ENCODE assay signal across 21 cellular contexts in the genomic region with DNA sequence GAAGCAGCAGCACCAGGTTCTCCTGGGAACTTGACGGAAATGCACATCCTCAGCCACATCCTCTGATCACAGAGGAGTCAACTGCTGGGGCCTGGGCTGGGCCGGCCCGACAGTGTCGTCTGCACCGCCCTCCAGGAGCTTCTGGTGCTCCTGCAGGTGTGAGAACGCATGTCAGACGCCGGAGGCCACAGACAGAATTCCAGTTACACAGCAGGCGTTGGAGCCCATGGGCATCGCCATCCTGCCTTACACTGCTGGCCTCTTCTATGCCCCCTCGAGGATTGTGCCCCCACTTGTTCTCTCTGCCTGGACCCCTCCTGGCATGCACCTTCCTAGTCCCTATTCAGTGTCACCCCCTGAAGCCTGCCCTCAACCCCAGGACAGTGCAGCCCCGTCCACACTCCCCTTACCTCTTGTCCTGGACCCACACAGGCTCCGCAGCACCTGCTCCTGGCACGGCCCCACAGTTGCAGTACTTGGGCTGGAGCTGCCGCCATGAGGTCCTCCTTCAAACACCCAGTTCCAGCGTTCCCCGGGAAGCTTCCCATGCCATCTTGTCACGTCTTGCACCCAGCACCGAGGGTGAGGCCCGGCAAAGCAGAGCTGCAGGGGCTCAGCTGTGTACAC. TPM values are rescaled to one million over a fixed set of nuclear protein-coding genes. Genes with fewer than 3 reads are reported as not detected.
DNase-seq lines count a peak whose midpoint lies in the region; ATAC-seq and TF ChIP-seq lines count a peak whose summit lies in the region.
"Had no signal": no experiment of that assay in that cellular context is flagged by ENCODE, and none has a peak within 500 bp of the region (broad histone marks: within the 10 kb centered on the region; RNA-seq: fewer than 3 reads in every experiment).

No MANE protein-coding gene starts in this region.

- no peak for DNase-seq in activated CD4-positive, alpha-beta T cell treated with anti-CD3 and anti-CD28 coated beads for 36 hours
- no peak for DNase-seq in activated CD4-positive, alpha-beta T cell treated with anti-CD3 and anti-CD28 coated beads, Interleukin-2, amount 50 U/mL, for 4 hours
- DNase-seq in stimulated activated naive CD8-positive, alpha-beta T cell treated with anti-CD3 and anti-CD28 coated beads, Interleukin-15, amount 100 ng/mL, for 72 hours, result no peak
- no peak for DNase-seq in stimulated activated naive CD8-positive, alpha-beta T cell treated with anti-CD3 and anti-CD28 coated beads, Interleukin-15, Interleukin-2, amounts not matched to agents 100 U/mL and 50 U/mL, for 24 hours
- DNase-seq in chondrocyte (ENCODE audit: low spot score) (peak; percentile 68), NCI-H2196 (lab: John Stamatoyannopoulos, UW; ENCODE audit: unreplicated experiment) (no peak), middle frontal gyrus (ENCODE audit: extremely low spot score, low spot score) (no peak)
- no peak for DNase-seq in stimulated activated naive B cell treated with anti-CD40 and anti-IgM and Interleukin-4, amounts not matched to agents 10 μg/mL and 1 μg/mL and 100 μg/mL, for 72 hours
- DNase-seq: AML-193; Calu3; CD4-positive, alpha-beta memory T cell; DMS79; NCI-H1092 treated with DMSO at 0.1 percent for 48 hours; NCI-H1436 treated with DMSO at 0.1 percent for 48 hours; NCI-H1930; NCI-H2227 treated with DMSO at 0.1 percent for 48 hours; NCI-H510A treated with DMSO at 0.1 percent for 48 hours; NCI-H748 treated with DMSO at 0.1 percent for 48 hours; RPMI8226; SIG-M5; SK-N-SH had no signal

- H3K36me3 Mint-ChIP-seq in activated CD4-positive, alpha-beta T cell treated with anti-CD3 and anti-CD28 coated beads for 36 hours (ENCODE audit: low read depth), result peaks cover 13% of the 10 kb centered on the region
- peaks cover 14% of the 10 kb centered on the region for H3K36me3 Mint-ChIP-seq in chondrocyte (ENCODE audit: low read depth)
- H3K36me3 Mint-ChIP-seq in stimulated activated naive B cell treated with anti-CD40 and anti-IgM and Interleukin-4, amounts not matched to agents 10 μg/mL and 1 μg/mL and 100 μg/mL, for 72 hours, result peaks cover 43 to 62% of the 10 kb centered on the region in 2 donors

- no peak overlapping the region for H3K4me3 Mint-ChIP-seq in activated CD4-positive, alpha-beta T cell treated with anti-CD3 and anti-CD28 coated beads for 36 hours
- no peak overlapping the region for H3K4me3 Mint-ChIP-seq in stimulated activated naive CD8-positive, alpha-beta T cell treated with anti-CD3 and anti-CD28 coated beads, Interleukin-15, amount 100 ng/mL, for 72 hours
- H3K4me3 Mint-ChIP-seq in chondrocyte (ENCODE audit: unreplicated experiment), result no peak overlapping the region
- no peak overlapping the region for H3K4me3 Mint-ChIP-seq in stimulated activated naive B cell treated with anti-CD40 and anti-IgM and Interleukin-4, amounts not matched to agents 10 μg/mL and 1 μg/mL and 100 μg/mL, for 72 hours
- H3K4me3 Mint-ChIP-seq: CD4-positive, alpha-beta memory T cell had no signal

- H3K27me3 Mint-ChIP-seq in activated CD4-positive, alpha-beta T cell treated with anti-CD3 and anti-CD28 coated beads for 36 hours, result no peaks in the 10 kb centered on the region
- H3K27me3 Mint-ChIP-seq in stimulated activated naive CD8-positive, alpha-beta T cell treated with anti-CD3 and anti-CD28 coated beads, Interleukin-15, amount 100 ng/mL, for 72 hours, result no peaks in the 10 kb centered on the region
- H3K27me3 Mint-ChIP-seq in chondrocyte (ENCODE audit: low read depth), result no peaks in the 10 kb centered on the region
- no peaks in the 10 kb centered on the region for H3K27me3 Mint-ChIP-seq in stimulated activated naive B cell treated with anti-CD40 and anti-IgM and Interleukin-4, amounts not matched to agents 10 μg/mL and 1 μg/mL and 100 μg/mL, for 72 hours
- H3K27me3 Mint-ChIP-seq: CD4-positive, alpha-beta memory T cell had no signal

- H3K27ac Mint-ChIP-seq in activated CD4-positive, alpha-beta T cell treated with anti-CD3 and anti-CD28 coated beads for 36 hours, result peak overlapping the region; percentile 19
- peak overlapping the region in 1 of 2 donors; percentile 60 for H3K27ac Mint-ChIP-seq in stimulated activated naive CD8-positive, alpha-beta T cell treated with anti-CD3 and anti-CD28 coated beads, Interleukin-15, amount 100 ng/mL, for 72 hours
- H3K27ac Mint-ChIP-seq in chondrocyte (ENCODE audit: unreplicated experiment), result no peak overlapping the region
- peak overlapping the region; percentile 63 for H3K27ac Mint-ChIP-seq in stimulated activated naive B cell treated with anti-CD40 and anti-IgM and Interleukin-4, amounts not matched to agents 10 μg/mL and 1 μg/mL and 100 μg/mL, for 72 hours

- H3K4me1 Mint-ChIP-seq in activated CD4-positive, alpha-beta T cell treated with anti-CD3 and anti-CD28 coated beads for 36 hours, result peaks cover 8% of the 10 kb centered on the region
- H3K4me1 Mint-ChIP-seq in stimulated activated naive CD8-positive, alpha-beta T cell treated with anti-CD3 and anti-CD28 coated beads, Interleukin-15, amount 100 ng/mL, for 72 hours, result peaks cover 11% of the 10 kb centered on the region
- no peaks in the 10 kb centered on the region for H3K4me1 Mint-ChIP-seq in chondrocyte (ENCODE audit: low read depth)
- H3K4me1 Mint-ChIP-seq in stimulated activated naive B cell treated with anti-CD40 and anti-IgM and Interleukin-4, amounts not matched to agents 10 μg/mL and 1 μg/mL and 100 μg/mL, for 72 hours, result peaks cover 9 to 18% of the 10 kb centered on the region in 2 donors

- POLR2A ChIA-PET in activated CD4-positive, alpha-beta T cell treated with anti-CD3 and anti-CD28 coated beads for 36 hours (lab: Charles Lee), result no interaction called here

- TF ChIP-seq CTCF in chondrocyte (IDR thresholded peaks at IDR 0.05), result no peak

- no peak for ATAC-seq in activated CD4-positive, alpha-beta T cell treated with anti-CD3 and anti-CD28 coated beads for 36 hours
- peak; percentile 3 for ATAC-seq in stimulated activated naive CD8-positive, alpha-beta T cell treated with anti-CD3 and anti-CD28 coated beads, Interleukin-15, amount 100 ng/mL, for 72 hours
- no peak for ATAC-seq in stimulated activated naive CD8-positive, alpha-beta T cell treated with anti-CD3 and anti-CD28 coated beads, Interleukin-15, Interleukin-2, amounts not matched to agents 100 U/mL and 50 U/mL, for 24 hours
- no peak for ATAC-seq in stimulated activated naive B cell treated with anti-CD40 and anti-IgM and Interleukin-4, amounts not matched to agents 10 μg/mL and 1 μg/mL and 100 μg/mL, for 72 hours (replicated peaks)

- H3K9me3 Mint-ChIP-seq in activated CD4-positive, alpha-beta T cell treated with anti-CD3 and anti-CD28 coated beads for 36 hours (ENCODE audit: low read depth), result no peaks in the 10 kb centered on the region
- no peaks in the 10 kb centered on the region for H3K9me3 Mint-ChIP-seq in stimulated activated naive CD8-positive, alpha-beta T cell treated with anti-CD3 and anti-CD28 coated beads, Interleukin-15, amount 100 ng/mL, for 72 hours
- H3K9me3 Mint-ChIP-seq in chondrocyte (ENCODE audit: low read depth), result no peaks in the 10 kb centered on the region
- H3K9me3 Mint-ChIP-seq in stimulated activated naive B cell treated with anti-CD40 and anti-IgM and Interleukin-4, amounts not matched to agents 10 μg/mL and 1 μg/mL and 100 μg/mL, for 72 hours, result no peaks in the 10 kb centered on the region

- CTCF ChIA-PET in activated CD4-positive, alpha-beta T cell treated with anti-CD3 and anti-CD28 coated beads for 36 hours (lab: Charles Lee), result interaction anchor here (0.6 kb wide), 1 partner anchor 20 kb away, joined by 3 read pairs; no protein-coding TSS in a partner anchor

- intact Hi-C loops in activated CD4-positive, alpha-beta T cell treated with anti-CD3 and anti-CD28 coated beads for 36 hours (cut with DNase I, micrococcal nuclease), result no loop called here

RNA-seq across cellular contexts. Expression of a gene that starts 37.5 kb away (rescaled TPM):
- total RNA-seq in activated CD4-positive, alpha-beta T cell treated with anti-CD3 and anti-CD28 coated beads for 36 hours, result 10 to 100 TPM; 32.3 to 33.3 TPM
- total RNA-seq in chondrocyte, result 38.0 to 51.2 TPM (median 41.8 TPM) in 3 replicates
